ENCODE assay signal across 18 cellular contexts in genomic region chr14:104082807-104083206, GRCh38. TPM values are rescaled to one million over a fixed set of nuclear protein-coding genes. Genes with fewer than 3 reads are reported as not detected.
A peak's percentile ranks its signal among the peaks of the same experiment; 100 is the strongest.
DNase-seq lines count a peak whose midpoint lies in the region; ATAC-seq, FAIRE-seq and TF ChIP-seq lines count a peak whose summit lies in the region.
"Had no signal": no experiment of that assay in that cellular context is flagged by ENCODE, and none has a peak within 500 bp of the region (broad histone marks: within the 10 kb centered on the region; RNA-seq: fewer than 3 reads in every experiment).

No MANE protein-coding gene starts in this region.

- H3K27me3 ChIP-seq in pancreas: no peaks in the 10 kb centered on the region
- H3K27me3 ChIP-seq in esophagus muscularis mucosa: peaks cover 0 to 69% (median 10%) of the 10 kb centered on the region in 4 donors
- H3K27me3 ChIP-seq in esophagus squamous epithelium: peaks cover 0 to 71% (median 3%) of the 10 kb centered on the region in 4 donors

- H3K27ac ChIP-seq in pancreas (no peak overlapping the region), esophagus muscularis mucosa (replicated peaks in 1 of 4) (no peak overlapping the region), esophagus squamous epithelium (no peak overlapping the region)

- FAIRE-seq in D721Med (lab: Jason Lieb, UNC): no peak
- no peak for FAIRE-seq in pancreas (lab: Jason Lieb, UNC)
- FAIRE-seq: G401.6, GM12878, H1 had no signal

- H3K9me3 ChIP-seq in pancreas (no peaks in the 10 kb centered on the region), esophagus muscularis mucosa (no peaks in the 10 kb centered on the region), esophagus squamous epithelium (no peaks in the 10 kb centered on the region)

- ATAC-seq in left ventricle myocardium superior (peak; percentile 71), pancreas (peak; percentile 50 to 76 (median 66)), HG03571 (IDR thresholded peaks at IDR 0.05; ENCODE audit: unreplicated experiment) (no peak)
- ATAC-seq: esophagus mucosa; GM12878; stimulated activated naive CD8-positive, alpha-beta T cell treated with anti-CD3 and anti-CD28 coated beads, Interleukin-15, amount 100 ng/mL, for 72 hours had no signal

- TF ChIP-seq EP300 in esophagus muscularis mucosa (IDR thresholded peaks at IDR 0.05): no peak

- intact Hi-C loops in left ventricle myocardium superior (cut with micrococcal nuclease) (no loop called here), pancreas (cut with DNase I) (no loop called here), esophagus muscularis mucosa (cut with DNase I) (no loop called here), esophagus squamous epithelium (cut with DNase I) (no loop called here)

- 22 to 27% methylated on average over 12 of the region's 12 CpGs for WGBS in pancreas, 2 donors
- 57% methylated on average over 12 of the region's 12 CpGs for WGBS in esophagus muscularis mucosa
- WGBS in esophagus squamous epithelium, 2 donors: 71 to 72% methylated on average over 5 of the region's 12 CpGs

- DNase-seq in D721Med (ENCODE audit: insufficient read length, low spot score) (peak; percentile 13), NCI-H2029 treated with DMSO at 0.1 percent for 48 hours (lab: John Stamatoyannopoulos, UW) (peak; percentile 1), left ventricle myocardium superior (peak; percentile 77), pancreas (peak; percentile 66 to 91 (median 78)), esophagus muscularis mucosa (ENCODE audit: extremely low spot score) (no peak), esophagus squamous epithelium (lab: John Stamatoyannopoulos, UW) (no peak), occipital lobe (lab: John Stamatoyannopoulos, UW) (no peak)
- DNase-seq: activated naive CD4-positive, alpha-beta T cell treated with Interleukin-2 at 50 U/mL for 16 hours; SIG-M5; stimulated activated naive CD8-positive, alpha-beta T cell treated with anti-CD3 and anti-CD28 coated beads, Interleukin-15, amount 100 ng/mL, for 72 hours had no signal

- TF ChIP-seq POLR2A in esophagus muscularis mucosa (IDR thresholded peaks at IDR 0.05; ENCODE audit: low read depth) (no peak), esophagus squamous epithelium (IDR thresholded peaks at IDR 0.05) (no peak)

- H3K36me3 ChIP-seq in pancreas: no peaks in the 10 kb centered on the region
- no peaks in the 10 kb centered on the region for H3K36me3 ChIP-seq in esophagus muscularis mucosa
- no peaks in the 10 kb centered on the region for H3K36me3 ChIP-seq in esophagus squamous epithelium

- H3K4me3 ChIP-seq in pancreas: no peak overlapping the region
- H3K4me3 ChIP-seq in esophagus muscularis mucosa: no peak overlapping the region
- H3K4me3 ChIP-seq in esophagus squamous epithelium: no peak overlapping the region
- H3K4me3 ChIP-seq: GM12878 had no signal

- H3K4me1 ChIP-seq in pancreas (no peaks in the 10 kb centered on the region), esophagus muscularis mucosa (peaks cover 9 to 19% (median 13%) of the 10 kb centered on the region in 4 donors), esophagus squamous epithelium (peaks cover 0 to 12% (median 0%) of the 10 kb centered on the region in 3 donors)

- no peak for TF ChIP-seq CTCF in D721Med (IDR thresholded peaks at IDR 0.05; ENCODE audit: insufficient read depth, missing control alignments)
- TF ChIP-seq CTCF in pancreas (IDR thresholded peaks at IDR 0.05): no peak
- no peak for TF ChIP-seq CTCF in esophagus muscularis mucosa (IDR thresholded peaks at IDR 0.05)
- TF ChIP-seq CTCF in esophagus squamous epithelium (IDR thresholded peaks at IDR 0.05): no peak

RNA-seq across cellular contexts. Expression of gene ASPG, which starts 2.7 kb away (rescaled TPM):
- total RNA-seq in left ventricle myocardium superior (28.2 TPM), pancreas (under 1 TPM in 4 of 6 donors, not detected in 2; 0.16 to 0.52 (median 0.19) TPM), esophagus muscularis mucosa (under 1 TPM in 3 of 4 donors, not detected in 1; 0.33 to 0.75 (median 0.45) TPM), esophagus squamous epithelium (10 to 100 TPM; 12.2 to 78.2 (median 40.8) TPM), occipital lobe (0.94 TPM)
- under 1 TPM; 0.27 to 0.68 TPM for polyA plus RNA-seq in pancreas
- total RNA-seq: dermis microvascular lymphatic vessel endothelial cell, GM12878, myocyte, progenitor cell of endocrine pancreas had no signal
- polyA plus RNA-seq: GM12878 had no signal

RNA-seq across cellular contexts. Expression of gene KIF26A, which starts 55.6 kb away (rescaled TPM):
- total RNA-seq in left ventricle myocardium superior (6.0 TPM), pancreas (10 to 100 TPM in 2 of 6 donors, 1 to 10 TPM in 4; 5.3 to 13.2 (median 8.4) TPM), esophagus muscularis mucosa (1 to 10 TPM; 4.6 to 7.2 (median 5.6) TPM), esophagus squamous epithelium (1 to 10 TPM in 2 of 4 donors, under 1 TPM in 2; 0.80 to 2.7 (median 0.96) TPM), occipital lobe (13.1 TPM)
- 1 to 10 TPM; 3.6 to 4.3 TPM for polyA plus RNA-seq in pancreas
- total RNA-seq: myocyte had no signal
- polyA plus RNA-seq: GM12878 had no signal

Comparison
In these comparisons a context has a peak if more than half of its experiments do, and no peak if none do; other contexts are left out.
1. DNase-seq: peak in D721Med (single experiment), NCI-H2029 treated with DMSO at 0.1 percent for 48 hours (single experiment), left ventricle myocardium superior (single experiment) and pancreas (6 of 6); none in esophagus muscularis mucosa (single experiment), esophagus squamous epithelium (single experiment) and occipital lobe (single experiment).